ENCODE assay signal across 8 cellular contexts in the genomic region with DNA sequence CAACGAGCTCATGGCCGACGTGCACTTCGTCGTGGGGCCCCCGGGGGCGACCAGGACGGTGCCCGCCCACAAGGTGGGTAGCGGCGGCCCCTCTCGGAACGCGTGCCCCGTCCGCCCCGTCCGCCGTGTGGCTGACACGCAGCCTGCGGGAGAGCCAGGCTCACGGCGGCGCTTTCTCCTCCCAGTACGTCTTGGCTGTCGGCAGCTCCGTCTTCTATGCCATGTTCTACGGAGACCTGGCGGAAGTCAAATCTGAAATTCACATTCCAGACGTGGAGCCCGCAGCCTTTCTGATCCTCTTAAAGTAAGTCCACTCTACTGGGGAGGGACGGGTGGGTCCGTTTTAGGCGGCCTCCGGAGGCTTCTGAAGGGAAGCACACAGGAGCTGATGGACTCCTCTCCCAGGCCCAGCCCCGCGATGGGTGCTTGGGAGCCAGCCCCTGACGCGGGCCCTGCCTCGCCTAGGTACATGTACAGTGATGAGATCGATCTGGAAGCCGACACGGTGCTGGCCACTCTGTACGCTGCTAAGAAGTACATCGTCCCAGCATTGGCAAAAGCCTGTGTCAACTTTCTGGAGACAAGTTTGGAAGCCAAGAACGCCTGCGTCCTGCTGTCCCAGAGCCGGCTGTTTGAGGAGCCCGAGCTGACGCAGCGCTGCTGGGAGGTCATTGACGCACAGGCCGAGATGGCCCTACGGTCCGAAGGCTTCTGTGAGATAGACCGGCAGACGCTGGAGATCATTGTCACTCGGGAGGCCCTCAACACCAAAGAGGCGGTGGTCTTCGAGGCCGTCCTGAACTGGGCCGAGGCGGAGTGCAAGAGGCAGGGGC. TPM values are rescaled to one million over a fixed set of nuclear protein-coding genes. Genes with fewer than 3 reads are reported as not detected.
A peak's percentile ranks its signal among the peaks of the same experiment; 100 is the strongest.
DNase-seq lines count a peak whose midpoint lies in the region; ATAC-seq and TF ChIP-seq lines count a peak whose summit lies in the region.

No MANE protein-coding gene starts in this region.

- ATAC-seq in HCT116: peak; percentile 18
- ATAC-seq in left ventricle myocardium superior: peak; percentile 1

- H3K4me1 ChIP-seq in HCT116 (ENCODE audit: control insufficient read depth in 1 of 2, insufficient read depth in 2 of 2, low read length in 2 of 2): peaks cover 8 to 17% of the 10 kb centered on the region in 2 experiments; a peak in 3 of 4 replicates

- DNase-seq in HCT116 (ENCODE audit: low read depth, low spot score) (no peak), left ventricle myocardium superior (no peak), skeletal muscle cell (ENCODE audit: low read depth) (no peak), NCI-H1436 treated with DMSO at 0.1 percent for 48 hours (lab: John Stamatoyannopoulos, UW) (no peak), lower leg skin (ENCODE audit: low spot score in 2 of 2) (no peak), NCI-H345 (lab: John Stamatoyannopoulos, UW) (no peak), SKM-1 treated with dmso at 0.1 percent for 144 hours (lab: John Stamatoyannopoulos, UW; ENCODE audit: unreplicated experiment) (no peak)
- no peak for DNase-seq in activated CD4-positive, alpha-beta memory T cell treated with anti-CD3 and anti-CD28 coated beads, Interleukin-2, amount 10 ng/mL, durations not matched to agents 7 days and 5 days

- intact Hi-C loops in HCT116 (cut with micrococcal nuclease) (no loop called here), left ventricle myocardium superior (cut with micrococcal nuclease) (no loop called here), lower leg skin (cut with DNase I; ENCODE audit: low total_unique reads) (no loop called here)

- CTCF ChIA-PET in HCT116 (lab: Charles Lee): interaction anchor here (2.1 kb wide), 1 partner anchor 102 kb away, joined by 8 read pairs; no protein-coding TSS in a partner anchor
- CTCF ChIA-PET in activated CD4-positive, alpha-beta memory T cell treated with anti-CD3 and anti-CD28 coated beads, Interleukin-2, amount 10 ng/mL, durations not matched to agents 7 days and 5 days (lab: Charles Lee): interaction anchor here (0.6 to 1.3 kb wide), 3 partner anchors 103 to 245 kb away, joined by 3 to 5 read pairs (median 3); no protein-coding TSS in a partner anchor

- H3K4me3 Mint-ChIP-seq in activated CD4-positive, alpha-beta memory T cell treated with anti-CD3 and anti-CD28 coated beads, Interleukin-2, amount 10 ng/mL, durations not matched to agents 7 days and 5 days: peak overlapping the region; percentile 73

- peaks cover 34% of the 10 kb centered on the region for H3K4me1 Mint-ChIP-seq in activated CD4-positive, alpha-beta memory T cell treated with anti-CD3 and anti-CD28 coated beads, Interleukin-2, amount 10 ng/mL, durations not matched to agents 7 days and 5 days

- no peaks in the 10 kb centered on the region for H3K27me3 Mint-ChIP-seq in activated CD4-positive, alpha-beta memory T cell treated with anti-CD3 and anti-CD28 coated beads, Interleukin-2, amount 10 ng/mL, durations not matched to agents 7 days and 5 days

- peak overlapping the region; percentile 65 for H3K27ac Mint-ChIP-seq in activated CD4-positive, alpha-beta memory T cell treated with anti-CD3 and anti-CD28 coated beads, Interleukin-2, amount 10 ng/mL, durations not matched to agents 7 days and 5 days

- no peaks in the 10 kb centered on the region for H4K20me1 ChIP-seq in HCT116 (ENCODE audit: insufficient read depth)

- WGBS in lower leg skin, 2 donors: 54 to 60% methylated on average over 42 to 53 of the region's 63 CpGs

- no peak for TF ChIP-seq RAD21 in HCT116 (IDR thresholded peaks at IDR 0.05; ENCODE audit: low read depth)

- POLR2A ChIA-PET in HCT116 (lab: Charles Lee): no interaction called here
- POLR2A ChIA-PET in activated CD4-positive, alpha-beta memory T cell treated with anti-CD3 and anti-CD28 coated beads, Interleukin-2, amount 10 ng/mL, durations not matched to agents 7 days and 5 days (lab: Charles Lee): interaction anchor here (1.0 to 2.6 kb wide), 7 partner anchors 46 to 613 kb away, joined by 3 to 23 read pairs (median 3); partner anchors contain the start of genes BRF1, CDCA4 and PACS2

- RAD21 ChIA-PET in HCT116 (lab: Charles Lee; ENCODE audit: low non-redundant PET in 1 of 2, low total read pairs in 2 of 2, uncharacterized antibody in 2 of 2, unreplicated experiment in 2 of 2): no interaction called here

- TF ChIP-seq CTCF in HCT116 (IDR thresholded peaks at IDR 0.05 in 2 of 3, conservative IDR thresholded peaks at IDR 0.05 in 1 of 3; ENCODE audit: borderline replicate concordance in 1 of 3, insufficient read depth in 1 of 3, low read depth in 2 of 3, low read length in 2 of 3): no peak
- TF ChIP-seq CTCF in lower leg skin (IDR thresholded peaks at IDR 0.05): no peak

- peak overlapping the region; percentile 83 for H3K9ac ChIP-seq in HCT116 (ENCODE audit: low read length)

- peak overlapping the region; percentile 88 for H3K4me2 ChIP-seq in HCT116 (ENCODE audit: low read length)

- no peaks in the 10 kb centered on the region for H3K9me3 Mint-ChIP-seq in activated CD4-positive, alpha-beta memory T cell treated with anti-CD3 and anti-CD28 coated beads, Interleukin-2, amount 10 ng/mL, durations not matched to agents 7 days and 5 days

- peaks cover 28% of the 10 kb centered on the region for H3K36me3 Mint-ChIP-seq in activated CD4-positive, alpha-beta memory T cell treated with anti-CD3 and anti-CD28 coated beads, Interleukin-2, amount 10 ng/mL, durations not matched to agents 7 days and 5 days (ENCODE audit: low read depth)

- no peaks in the 10 kb centered on the region for H3K27me3 ChIP-seq in HCT116 (ENCODE audit: insufficient read depth, low read length)

- no peak overlapping the region for H2AFZ ChIP-seq in HCT116 (ENCODE audit: low read depth, low read length, poor library complexity, severe bottlenecking)

- TSS peak; percentile 66 for BruUV-seq in HCT116 (replicated peaks; lab: Mats Ljungman, UMichigan)

- peaks cover 2 to 10% of the 10 kb centered on the region in 2 experiments; a peak in 3 of 4 replicates for H3K36me3 ChIP-seq in HCT116 (ENCODE audit: control insufficient read depth in 1 of 2, insufficient read depth in 2 of 2, low read length in 2 of 2)

- TF ChIP-seq POLR2A in HCT116 (IDR thresholded peaks at IDR 0.05; ENCODE audit: borderline replicate concordance, extremely low read depth, insufficient read depth, insufficient read length) (no peak), lower leg skin (IDR thresholded peaks at IDR 0.05) (no peak)

- H3K79me2 ChIP-seq in HCT116 (ENCODE audit: insufficient read depth, low read length): peaks cover 56% of the 10 kb centered on the region

- H3K9me3 ChIP-seq in HCT116 (ENCODE audit: control insufficient read depth in 1 of 2, insufficient read depth in 1 of 2, low read depth in 1 of 2, low read length in 2 of 2): no peaks in the 10 kb centered on the region

- peak overlapping the region; percentile 93 for H3K27ac ChIP-seq in HCT116 (ENCODE audit: low read depth, low read length)

- H3K4me3 ChIP-seq in HCT116 (replicated peaks in 1 of 2; ENCODE audit: low read depth in 1 of 2, low read length in 2 of 2): peak overlapping the region; percentile 54 to 71
- peak overlapping the region; percentile 54 for H3K4me3 ChIP-seq in skeletal muscle cell (ENCODE audit: low read depth, low read length)
- no peak overlapping the region for H3K4me3 ChIP-seq in lower leg skin (ENCODE audit: low read depth, poor library complexity, severe bottlenecking)

- no peaks in the 10 kb centered on the region for H3K9me2 ChIP-seq in HCT116 (ENCODE audit: insufficient read depth)

TF ChIP-seq in HCT116, 20 proteins besides CTCF, POLR2A, EP300 and RAD21:
- TF ChIP-seq, protein P1, sequence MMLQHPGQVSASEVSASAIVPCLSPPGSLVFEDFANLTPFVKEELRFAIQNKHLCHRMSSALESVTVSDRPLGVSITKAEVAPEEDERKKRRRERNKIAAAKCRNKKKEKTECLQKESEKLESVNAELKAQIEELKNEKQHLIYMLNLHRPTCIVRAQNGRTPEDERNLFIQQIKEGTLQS (IDR thresholded peaks at IDR 0.05): no peak
- TF ChIP-seq FOSL1 (IDR thresholded peaks at IDR 0.05; ENCODE audit: low read depth) (no peak), POLR2AphosphoS5 (IDR thresholded peaks at IDR 0.05; ENCODE audit: low read depth, low read length) (no peak), CEBPB (IDR thresholded peaks at IDR 0.05; ENCODE audit: low read depth) (no peak)
TF ChIP-seq in HCT116: peak in this region for 0.

RNA-seq across cellular contexts. Expression of gene BTBD6, which starts 1.1 kb away (rescaled TPM):
- total RNA-seq in HCT116 (2021; ENCODE audit: unreplicated experiment) (35.9 TPM), left ventricle myocardium superior (51.6 TPM), lower leg skin (10 to 100 TPM; 44.5 to 70.6 (median 62.6) TPM)
- 38.8 TPM in 2 replicates for polyA plus RNA-seq in HCT116 (2012)
- total RNA-seq in activated CD4-positive, alpha-beta memory T cell treated with anti-CD3 and anti-CD28 coated beads, Interleukin-2, amount 10 ng/mL, durations not matched to agents 7 days and 5 days: 10 to 100 TPM; 44.2 to 45.7 TPM

RNA-seq across cellular contexts. Expression of gene BRF1, which starts 51.4 kb away (rescaled TPM):
- total RNA-seq in HCT116 (2021; ENCODE audit: unreplicated experiment) (41.2 TPM), left ventricle myocardium superior (20.3 TPM), lower leg skin (10 to 100 TPM; 32.7 to 74.5 (median 43.0) TPM)
- 17.4 and 17.7 TPM in 2 replicates for polyA plus RNA-seq in HCT116 (2012)
- 10 to 100 TPM; 37.4 to 40.7 TPM for total RNA-seq in activated CD4-positive, alpha-beta memory T cell treated with anti-CD3 and anti-CD28 coated beads, Interleukin-2, amount 10 ng/mL, durations not matched to agents 7 days and 5 days
